ENCODE assay signal across 18 cellular contexts in the genomic region with DNA sequence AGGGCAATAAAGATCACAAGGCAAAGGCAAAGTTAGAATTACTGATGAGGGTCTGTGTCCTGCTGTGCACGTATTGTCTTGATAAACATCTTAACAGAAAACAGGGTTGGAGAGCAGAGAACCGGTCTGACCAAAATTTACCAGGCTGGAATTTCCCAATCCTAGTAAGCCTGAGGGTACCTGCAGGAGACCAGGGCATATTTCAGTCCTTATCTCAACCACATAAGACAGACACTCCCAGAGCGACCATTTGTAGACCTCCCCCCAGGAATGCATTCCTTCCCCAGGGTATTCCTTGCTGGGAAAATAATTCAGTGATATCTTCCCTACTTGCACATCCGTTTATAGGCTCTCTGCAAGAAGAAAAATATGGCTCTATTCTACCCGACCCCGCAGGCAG. TPM values are rescaled to one million over a fixed set of nuclear protein-coding genes. Genes with fewer than 3 reads are reported as not detected.
"Had no signal": no experiment of that assay in that cellular context is flagged by ENCODE, and none has a peak within 500 bp of the region (broad histone marks: within the 10 kb centered on the region; RNA-seq: fewer than 3 reads in every experiment).

No MANE protein-coding gene starts in this region.

RNA-seq across cellular contexts. Expression of gene GSG1, which starts 49.9 kb away (rescaled TPM):
- total RNA-seq: left colon, liver, lower lobe of right lung, mammary epithelial cell, mesothelial cell of epicardium, mononuclear cell, natural killer cell, occipital lobe, osteocyte, posterior vena cava, psoas muscle, sigmoid colon, spleen, subcutaneous adipose tissue, suprapubic skin, thoracic aorta, ureter, uterus had no signal
- polyA plus RNA-seq: liver, psoas muscle, sigmoid colon, spleen had no signal
